In genomic region chr7:93558705-93559614, GRCh38 we compare ENCODE assay signal across 1 cellular context.
TF ChIP-seq lines count a peak whose summit lies in the region.

No MANE protein-coding gene starts in this region.

TF ChIP-seq in GM23338, 12 proteins besides CTCF, POLR2A, EP300 and RAD21 (continued from another document):
- TF ChIP-seq ZNF462 (CRISPR knock-in tag; IDR thresholded peaks at IDR 0.05) (no peak), POLR2AphosphoS5 (IDR thresholded peaks at IDR 0.05; ENCODE audit: low read depth) (no peak), NANOG (IDR thresholded peaks at IDR 0.05; ENCODE audit: borderline replicate concordance) (no peak), ZNF114 (CRISPR knock-in tag; IDR thresholded peaks at IDR 0.05) (no peak), CREB1 (CRISPR knock-in tag; IDR thresholded peaks at IDR 0.05; ENCODE audit: low read depth) (no peak), ETS1 (IDR thresholded peaks at IDR 0.05) (no peak), REST (IDR thresholded peaks at IDR 0.05; ENCODE audit: unreplicated experiment) (no peak), STAT1 (IDR thresholded peaks at IDR 0.05; ENCODE audit: unreplicated experiment) (no peak), ZNF331 (CRISPR knock-in tag; IDR thresholded peaks at IDR 0.05; ENCODE audit: low read depth) (no peak), EZH2phosphoT487 (IDR thresholded peaks at IDR 0.05; ENCODE audit: unreplicated experiment) (no peak)
